ENCODE assay signal across 20 cellular contexts in genomic region chr19:51889934-51890333, GRCh38. TPM values are rescaled to one million over a fixed set of nuclear protein-coding genes. Genes with fewer than 3 reads are reported as not detected.
DNase-seq lines count a peak whose midpoint lies in the region; ATAC-seq and TF ChIP-seq lines count a peak whose summit lies in the region.
"Had no signal": no experiment of that assay in that cellular context is flagged by ENCODE, and none has a peak within 500 bp of the region (broad histone marks: within the 10 kb centered on the region; RNA-seq: fewer than 3 reads in every experiment).

No MANE protein-coding gene starts in this region.

- no peak for TF ChIP-seq CTCF in endodermal cell (conservative IDR thresholded peaks at IDR 0.05)
- TF ChIP-seq CTCF in progenitor cell of endocrine pancreas (IDR thresholded peaks at IDR 0.05; ENCODE audit: unreplicated experiment): no peak
- no peak for TF ChIP-seq CTCF in breast epithelium (IDR thresholded peaks at IDR 0.05)

- no peaks in the 10 kb centered on the region for H3K4me1 ChIP-seq in BLaER1 treated with 17β-estradiol and CSF1 and Interleukin-3, amounts not matched to agents 10 nM and 100 nM
- H3K4me1 ChIP-seq in adipocyte (ENCODE audit: control insufficient read depth, insufficient read depth, low read length) (peaks cover 5% of the 10 kb centered on the region), endodermal cell (ENCODE audit: control insufficient read depth, insufficient read depth, low read length) (no peaks in the 10 kb centered on the region), breast epithelium (no peaks in the 10 kb centered on the region)

- DNase-seq in adipocyte (ENCODE audit: low read depth) (no peak), endodermal cell (no peak), progenitor cell of endocrine pancreas (ENCODE audit: low spot score, unreplicated experiment) (no peak), breast epithelium (ENCODE audit: low spot score in 2 of 2) (no peak)
- no peak for DNase-seq in activated CD4-positive, CD25-positive, alpha-beta regulatory T cell (lab: John Stamatoyannopoulos, UW)
- DNase-seq in activated naive CD4-positive, alpha-beta T cell treated with anti-CD3 and anti-CD28 coated beads, Interleukin-2, amount 50 U/mL, for 72 hours (ENCODE audit: low spot score in 2 of 2): no peak
- DNase-seq: CD4-positive, alpha-beta T cell; CD8-positive, alpha-beta memory T cell; DMS 273 treated with DMSO at 0.1 percent for 48 hours; DMS79; EL; GDM1; H9; HFFc6 had no signal

- no peak overlapping the region for H3K27ac Mint-ChIP-seq in endodermal cell
- H3K27ac Mint-ChIP-seq in progenitor cell of endocrine pancreas: peak overlapping the region; percentile 87
- H3K27ac Mint-ChIP-seq in activated naive CD4-positive, alpha-beta T cell treated with anti-CD3 and anti-CD28 coated beads, Interleukin-2, amount 50 U/mL, for 72 hours: no peak overlapping the region
- H3K27ac Mint-ChIP-seq: CD14-positive monocyte; CD4-positive, alpha-beta T cell; CD8-positive, alpha-beta memory T cell; GM23338; H9; HFFc6 had no signal

- H3K36me3 Mint-ChIP-seq in endodermal cell (ENCODE audit: low read depth): peaks cover 87% of the 10 kb centered on the region
- peaks cover 86% of the 10 kb centered on the region for H3K36me3 Mint-ChIP-seq in progenitor cell of endocrine pancreas (ENCODE audit: insufficient read depth)
- peaks cover 89 to 98% of the 10 kb centered on the region in 2 donors for H3K36me3 Mint-ChIP-seq in activated naive CD4-positive, alpha-beta T cell treated with anti-CD3 and anti-CD28 coated beads, Interleukin-2, amount 50 U/mL, for 72 hours

- peaks cover 100% of the 10 kb centered on the region in 11 experiments for H3K36me3 ChIP-seq in BLaER1 treated with 17β-estradiol and CSF1 and Interleukin-3, amounts not matched to agents 10 nM and 100 nM
- H3K36me3 ChIP-seq in adipocyte (ENCODE audit: control insufficient read depth, insufficient read depth, low read length, severe bottlenecking) (peaks cover 65% of the 10 kb centered on the region), endodermal cell (ENCODE audit: control insufficient read depth, insufficient read depth, low read length) (peaks cover 96% of the 10 kb centered on the region), breast epithelium (peaks cover 35% of the 10 kb centered on the region)

- no peaks in the 10 kb centered on the region for H4K20me1 ChIP-seq in BLaER1 treated with 17β-estradiol and CSF1 and Interleukin-3, amounts not matched to agents 10 nM and 100 nM

- H3K4me3 ChIP-seq in BLaER1 treated with 17β-estradiol and CSF1 and Interleukin-3, amounts not matched to agents 10 nM and 100 nM: peak overlapping the region; percentile 6 to 53 (median 34); a peak in 10 of 20 replicates
- peak overlapping the region; percentile 64 for H3K4me3 ChIP-seq in adipocyte (ENCODE audit: low read length)
- H3K4me3 ChIP-seq in endodermal cell (ENCODE audit: low read length): peak overlapping the region; percentile 85
- no peak overlapping the region for H3K4me3 ChIP-seq in breast epithelium
- H3K4me3 ChIP-seq: GM12878 had no signal

- H3K4me3 Mint-ChIP-seq in endodermal cell: no peak overlapping the region
- H3K4me3 Mint-ChIP-seq in progenitor cell of endocrine pancreas (ENCODE audit: low read depth): no peak overlapping the region
- H3K4me3 Mint-ChIP-seq: CD14-positive monocyte; CD4-positive, alpha-beta T cell; GM23338; H9; HFFc6 had no signal

- no peak for TF ChIP-seq POLR2A in breast epithelium (IDR thresholded peaks at IDR 0.05)

- H3K27me3 Mint-ChIP-seq in endodermal cell (ENCODE audit: insufficient read depth) (no peaks in the 10 kb centered on the region), progenitor cell of endocrine pancreas (no peaks in the 10 kb centered on the region)
- H3K27me3 Mint-ChIP-seq: CD4-positive, alpha-beta T cell; CD8-positive, alpha-beta memory T cell had no signal

- H3K9ac ChIP-seq in BLaER1 treated with 17β-estradiol and CSF1 and Interleukin-3, amounts not matched to agents 10 nM and 100 nM: no peak overlapping the region
- H3K9ac ChIP-seq in adipocyte (ENCODE audit: low read length): no peak overlapping the region
- H3K9ac ChIP-seq in endodermal cell (ENCODE audit: extremely low read depth, low read length, poor library complexity, severe bottlenecking): no peak overlapping the region

- no peak for ATAC-seq in HG03457 (IDR thresholded peaks at IDR 0.05; ENCODE audit: unreplicated experiment)
- no peak for ATAC-seq in activated naive CD4-positive, alpha-beta T cell treated with anti-CD3 and anti-CD28 coated beads, Interleukin-2, amount 50 U/mL, for 72 hours
- ATAC-seq: GM12878, GM23338, HCT116 had no signal

- no peak overlapping the region for H3K27ac ChIP-seq in BLaER1 treated with 17β-estradiol and CSF1 and Interleukin-3, amounts not matched to agents 10 nM and 100 nM
- H3K27ac ChIP-seq in endodermal cell (ENCODE audit: low read depth, low read length) (no peak overlapping the region), breast epithelium (no peak overlapping the region)

- H3K4me2 ChIP-seq in BLaER1 treated with 17β-estradiol and CSF1 and Interleukin-3, amounts not matched to agents 10 nM and 100 nM: no peak overlapping the region

- intact Hi-C loops in breast epithelium (cut with DNase I; ENCODE audit: low total_unique reads): no loop called here

- H3K9me3 ChIP-seq in BLaER1 treated with 17β-estradiol and CSF1 and Interleukin-3, amounts not matched to agents 10 nM and 100 nM (replicated peaks in 1 of 11): peaks cover 100% of the 10 kb centered on the region in 11 experiments
- H3K9me3 ChIP-seq in adipocyte (ENCODE audit: control insufficient read depth, low read length) (peaks cover 77% of the 10 kb centered on the region), endodermal cell (ENCODE audit: control insufficient read depth, low read length) (peaks cover 100% of the 10 kb centered on the region), breast epithelium (peaks cover 64 to 80% of the 10 kb centered on the region in 2 donors)

- no peaks in the 10 kb centered on the region for H3K4me1 Mint-ChIP-seq in endodermal cell
- no peaks in the 10 kb centered on the region for H3K4me1 Mint-ChIP-seq in progenitor cell of endocrine pancreas (ENCODE audit: low read depth)

- H3K27me3 ChIP-seq in BLaER1 treated with 17β-estradiol and CSF1 and Interleukin-3, amounts not matched to agents 10 nM and 100 nM: peaks cover 0 to 8% (median 0%) of the 10 kb centered on the region in 11 experiments; a peak in 1 of 22 replicates
- H3K27me3 ChIP-seq in adipocyte (replicated peaks; ENCODE audit: control insufficient read depth, insufficient read depth, low read length) (no peaks in the 10 kb centered on the region), endodermal cell (ENCODE audit: control insufficient read depth, insufficient read depth, low read length, poor library complexity, severe bottlenecking) (no peaks in the 10 kb centered on the region), breast epithelium (no peaks in the 10 kb centered on the region)

- peaks cover 92% of the 10 kb centered on the region for H3K9me3 Mint-ChIP-seq in endodermal cell
- peaks cover 61% of the 10 kb centered on the region for H3K9me3 Mint-ChIP-seq in progenitor cell of endocrine pancreas (ENCODE audit: low read depth)
- peaks cover 67 to 74% of the 10 kb centered on the region in 2 donors for H3K9me3 Mint-ChIP-seq in activated naive CD4-positive, alpha-beta T cell treated with anti-CD3 and anti-CD28 coated beads, Interleukin-2, amount 50 U/mL, for 72 hours

RNA-seq across cellular contexts. Expression of gene ZNF577, which starts 2.2 kb away (rescaled TPM):
- total RNA-seq in endodermal cell (10 to 100 TPM; 25.8 to 31.1 TPM), progenitor cell of endocrine pancreas (27.5 and 29.5 TPM in 2 replicates), breast epithelium (10 to 100 TPM; 19.5 to 46.4 (median 21.0) TPM)
- polyA plus RNA-seq in endodermal cell (2013, experiment 1 of 2): 16.8 TPM
- 14.0 TPM for polyA plus RNA-seq in endodermal cell (2013, experiment 2 of 2)
- 1 to 10 TPM; 5.7 to 7.9 TPM for total RNA-seq in activated naive CD4-positive, alpha-beta T cell treated with anti-CD3 and anti-CD28 coated beads, Interleukin-2, amount 50 U/mL, for 72 hours

RNA-seq across cellular contexts. Expression of gene ZNF649, which starts 14.9 kb away (rescaled TPM):
- total RNA-seq in endodermal cell (10 to 100 TPM; 61.0 to 69.3 TPM), progenitor cell of endocrine pancreas (41.4 and 42.4 TPM in 2 replicates), breast epithelium (10 to 100 TPM; 11.7 to 22.8 (median 15.4) TPM)
- 24.6 TPM for polyA plus RNA-seq in endodermal cell (2013, experiment 1 of 2)
- 21.7 TPM for polyA plus RNA-seq in endodermal cell (2013, experiment 2 of 2)
- total RNA-seq in activated naive CD4-positive, alpha-beta T cell treated with anti-CD3 and anti-CD28 coated beads, Interleukin-2, amount 50 U/mL, for 72 hours: 10 to 100 TPM in 1 of 2 donors, 1 to 10 TPM in 1; 8.2 to 10.3 TPM

RNA-seq across cellular contexts. Expression of gene ZNF613, which starts 37.3 kb away (rescaled TPM):
- 10 to 100 TPM; 17.5 to 22.5 TPM for total RNA-seq in endodermal cell
- polyA plus RNA-seq in endodermal cell (2013, experiment 1 of 2): 6.6 TPM
- 5.7 TPM for polyA plus RNA-seq in endodermal cell (2013, experiment 2 of 2)
- total RNA-seq in progenitor cell of endocrine pancreas: 14.0 and 15.8 TPM in 2 replicates
- 10 to 100 TPM in 1 of 3 donors, 1 to 10 TPM in 2; 5.9 to 13.5 (median 7.9) TPM for total RNA-seq in breast epithelium
- 1 to 10 TPM; 2.6 to 4.1 TPM for total RNA-seq in activated naive CD4-positive, alpha-beta T cell treated with anti-CD3 and anti-CD28 coated beads, Interleukin-2, amount 50 U/mL, for 72 hours

Comparison
In these comparisons a context has a peak if more than half of its experiments do, and no peak if none do; other contexts are left out.
1. H3K4me3 ChIP-seq: peak in BLaER1 treated with 17β-estradiol and CSF1 and Interleukin-3, amounts not matched to agents 10 nM and 100 nM (10 of 10), adipocyte (single experiment) and endodermal cell (single experiment); none in breast epithelium (0 of 3).